12 cellular contexts compared by ENCODE assay signal in genomic region chr3:50261505-50261904, GRCh38. TPM values are rescaled to one million over a fixed set of nuclear protein-coding genes. Genes with fewer than 3 reads are reported as not detected.
A peak's percentile ranks its signal among the peaks of the same experiment; 100 is the strongest.
DNase-seq lines count a peak whose midpoint lies in the region; ATAC-seq and TF ChIP-seq lines count a peak whose summit lies in the region.
"Had no signal": no experiment of that assay in that cellular context is flagged by ENCODE, and none has a peak within 500 bp of the region (broad histone marks: within the 10 kb centered on the region; RNA-seq: fewer than 3 reads in every experiment).

No MANE protein-coding gene starts in this region.

- peak overlapping the region; percentile 47 for H3K27ac ChIP-seq in CD8-positive, alpha-beta memory T cell (ENCODE audit: low read depth, low read length)
- H3K27ac ChIP-seq in SJCRH30, result peak overlapping the region; percentile 99
- H3K27ac ChIP-seq in layer of hippocampus (ENCODE audit: low read depth, low read length), result peak overlapping the region; percentile 100
- peak overlapping the region in 17 of 21 experiments; percentile 1 to 99 (median 96) for H3K27ac ChIP-seq in skin epidermis

- peaks cover 15% of the 10 kb centered on the region for H3K36me3 ChIP-seq in CD8-positive, alpha-beta memory T cell (ENCODE audit: insufficient read depth, low read length)
- H3K36me3 ChIP-seq in SJCRH30 (peaks cover 6% of the 10 kb centered on the region; the same call in 1 of the 2 replicates), BE2C (peaks cover 4% of the 10 kb centered on the region)

- H3K9me3 ChIP-seq in CD8-positive, alpha-beta memory T cell (ENCODE audit: low read length), result no peaks in the 10 kb centered on the region
- H3K9me3 ChIP-seq in SJCRH30 (replicated peaks) (no peaks in the 10 kb centered on the region), BE2C (no peaks in the 10 kb centered on the region)

- no peak for TF ChIP-seq CTCF in BE2C (IDR thresholded peaks at IDR 0.05; ENCODE audit: low read depth, low read length)

- POLR2A ChIA-PET in CD8-positive, alpha-beta memory T cell (lab: Charles Lee), result no interaction called here

- H3K4me3 Mint-ChIP-seq in CD8-positive, alpha-beta memory T cell, result peak overlapping the region in 2 of 7 donors; percentile 23 to 27
- H3K4me3 Mint-ChIP-seq: natural killer cell treated with Interleukin-12 subunit alpha and Interleukin-12 subunit beta and Interleukin-15 and Interleukin-18, amount 100 ng/mL, for 72 hours had no signal

- peaks cover 0 to 13% (median 8%) of the 10 kb centered on the region in 3 donors for H3K4me1 Mint-ChIP-seq in CD8-positive, alpha-beta memory T cell

- no peaks in the 10 kb centered on the region for H3K27me3 ChIP-seq in CD8-positive, alpha-beta memory T cell (ENCODE audit: insufficient read depth, low read length, poor library complexity, severe bottlenecking)
- H3K27me3 ChIP-seq in SJCRH30, result no peaks in the 10 kb centered on the region
- H3K27me3 ChIP-seq in layer of hippocampus (ENCODE audit: control insufficient read depth, insufficient read depth, low read length), result no peaks in the 10 kb centered on the region
- H3K27me3 ChIP-seq in BE2C, result no peaks in the 10 kb centered on the region

- no peak for DNase-seq in CD8-positive, alpha-beta memory T cell
- DNase-seq in SJCRH30 (peak in 1 of 2 experiments; percentile 26), cerebellar cortex (ENCODE audit: low spot score) (no peak), BE2C (no peak), NCI-H524 treated with DMSO at 0.1 percent for 48 hours (lab: John Stamatoyannopoulos, UW) (no peak)
- DNase-seq: COR-L47, NCI-H2029 had no signal

- CTCF ChIA-PET in CD8-positive, alpha-beta memory T cell (lab: Charles Lee), result interaction anchor here (1.0 to 8.3 kb wide), 7 partner anchors 13 to 70 kb away, joined by 4 to 101 read pairs (median 5); partner anchors contain the start of genes GNAT1, HYAL3 and NAA80

- peaks cover 5% of the 10 kb centered on the region for H3K4me1 ChIP-seq in CD8-positive, alpha-beta memory T cell (ENCODE audit: insufficient read depth, low read length)
- peaks cover 51% of the 10 kb centered on the region for H3K4me1 ChIP-seq in SJCRH30
- H3K4me1 ChIP-seq in BE2C, result peaks cover 4% of the 10 kb centered on the region

- no peaks in the 10 kb centered on the region for H3K27me3 Mint-ChIP-seq in CD8-positive, alpha-beta memory T cell
- H3K27me3 Mint-ChIP-seq: natural killer cell treated with Interleukin-12 subunit alpha and Interleukin-12 subunit beta and Interleukin-15 and Interleukin-18, amount 100 ng/mL, for 72 hours had no signal

- no peaks in the 10 kb centered on the region for H3K9me3 Mint-ChIP-seq in CD8-positive, alpha-beta memory T cell
- H3K9me3 Mint-ChIP-seq: natural killer cell treated with Interleukin-12 subunit alpha and Interleukin-12 subunit beta and Interleukin-15 and Interleukin-18, amount 100 ng/mL, for 72 hours had no signal

- no peak overlapping the region for H3K4me3 ChIP-seq in CD8-positive, alpha-beta memory T cell (ENCODE audit: low read length)
- H3K4me3 ChIP-seq in SJCRH30, result peak overlapping the region; percentile 57
- H3K4me3 ChIP-seq in skin epidermis, result no peak overlapping the region
- no peak overlapping the region for H3K4me3 ChIP-seq in BE2C (ENCODE audit: low read depth, low read length)

- H3K36me3 Mint-ChIP-seq in CD8-positive, alpha-beta memory T cell, result peaks cover 3 to 29% (median 4%) of the 10 kb centered on the region in 3 donors

- peak overlapping the region in 2 of 8 donors; percentile 68 to 90 for H3K27ac Mint-ChIP-seq in CD8-positive, alpha-beta memory T cell
- H3K27ac Mint-ChIP-seq: natural killer cell treated with Interleukin-12 subunit alpha and Interleukin-12 subunit beta and Interleukin-15 and Interleukin-18, amount 100 ng/mL, for 72 hours had no signal

- ATAC-seq in GM21717 (IDR thresholded peaks at IDR 0.05; ENCODE audit: unreplicated experiment), result no peak
- ATAC-seq: natural killer cell treated with Interleukin-12 subunit alpha and Interleukin-12 subunit beta and Interleukin-15 and Interleukin-18, amount 100 ng/mL, for 72 hours had no signal

RNA-seq across cellular contexts. Expression of gene SEMA3B, which starts 7.4 kb away (rescaled TPM):
- under 1 TPM in 1 of 2 experiments, not detected in 1; 0.22 TPM for total RNA-seq in CD8-positive, alpha-beta memory T cell
- polyA plus RNA-seq in CD8-positive, alpha-beta memory T cell, result not detected
- total RNA-seq in SJCRH30 (2014; rRNA removed; shearing (Covaris generic)), result 3.3 and 4.8 TPM in 2 replicates
- 1.5 TPM for polyA plus RNA-seq in BE2C (2012; ENCODE audit: insufficient read depth, insufficient read length, low read depth)

RNA-seq across cellular contexts. Expression of gene LSMEM2, which starts 17.4 kb away (rescaled TPM):
- total RNA-seq in CD8-positive, alpha-beta memory T cell, result not detected
- polyA plus RNA-seq in CD8-positive, alpha-beta memory T cell, result not detected
- not detected in 2 replicates for total RNA-seq in SJCRH30 (2014; rRNA removed; shearing (Covaris generic))
- polyA plus RNA-seq in BE2C (2012; ENCODE audit: insufficient read depth, insufficient read length, low read depth), result not detected
- total RNA-seq: HT-29; natural killer cell treated with Interleukin-12 subunit alpha and Interleukin-12 subunit beta and Interleukin-15 and Interleukin-18, amount 100 ng/mL, for 72 hours had no signal

RNA-seq across cellular contexts. Expression of gene GNAI2, which starts 25.5 kb away (rescaled TPM):
- total RNA-seq in CD8-positive, alpha-beta memory T cell, result 100 to 1,000 TPM; 259 to 265 TPM
- 665 TPM for polyA plus RNA-seq in CD8-positive, alpha-beta memory T cell
- total RNA-seq in SJCRH30 (2014; rRNA removed; shearing (Covaris generic)), result 63.8 and 64.7 TPM in 2 replicates
- polyA plus RNA-seq in BE2C (2012; ENCODE audit: insufficient read depth, insufficient read length, low read depth), result 107 TPM

RNA-seq across cellular contexts. Expression of gene IFRD2, which starts 30.7 kb away (rescaled TPM):
- 100 to 1,000 TPM; 191 to 192 TPM for total RNA-seq in CD8-positive, alpha-beta memory T cell
- 66.8 TPM for polyA plus RNA-seq in CD8-positive, alpha-beta memory T cell
- total RNA-seq in SJCRH30 (2014; rRNA removed; shearing (Covaris generic)), result 85.3 and 98.8 TPM in 2 replicates
- 300 TPM for polyA plus RNA-seq in BE2C (2012; ENCODE audit: insufficient read depth, insufficient read length, low read depth)

RNA-seq across cellular contexts. Expression of gene HYAL3, which starts 37.7 kb away (rescaled TPM):
- total RNA-seq in CD8-positive, alpha-beta memory T cell, result 1 to 10 TPM; 7.7 to 8.4 TPM
- polyA plus RNA-seq in CD8-positive, alpha-beta memory T cell, result 3.6 TPM
- total RNA-seq in SJCRH30 (2014; rRNA removed; shearing (Covaris generic)), result 3.6 and 4.5 TPM in 2 replicates
- polyA plus RNA-seq in BE2C (2012; ENCODE audit: insufficient read depth, insufficient read length, low read depth), result 4.2 TPM

Comparison
In these comparisons a context has a peak if more than half of its experiments do, and no peak if none do; other contexts are left out.
1. H3K27ac ChIP-seq: peak in every context shown above with its lines; median percentile 100 in layer of hippocampus; 99 in SJCRH30; 96 in skin epidermis; 47 in CD8-positive, alpha-beta memory T cell.